Comparison of ENCODE assay signal across 19 cellular contexts in genomic region chr4:166546009-166546408, GRCh38.
"Had no signal": no experiment of that assay in that cellular context is flagged by ENCODE, and none has a peak within 500 bp of the region (broad histone marks: within the 10 kb centered on the region; RNA-seq: fewer than 3 reads in every experiment).

No MANE protein-coding gene starts in this region.

- H3K4me3 ChIP-seq: colonic mucosa, esophagus muscularis mucosa, heart right ventricle, left lung, lower lobe of right lung, mucosa of descending colon had no signal

- H3K9me3 ChIP-seq: colonic mucosa, esophagus muscularis mucosa, left lung, lower lobe of right lung, mucosa of descending colon had no signal

- DNase-seq: colonic mucosa; cortex of kidney; effector CD8-positive, alpha-beta T cell; effector memory CD8-positive, alpha-beta T cell; foreskin keratinocyte; glutamatergic neuron; head of caudate nucleus; heart right ventricle; hippocampal formation; left cardiac atrium; left ventricle myocardium superior; lower lobe of right lung; mesenchymal stem cell; mucosa of descending colon; naive B cell had no signal

- H3K27ac ChIP-seq: colonic mucosa, esophagus muscularis mucosa, foreskin keratinocyte, heart right ventricle, left lung, lower lobe of right lung had no signal

- H3K36me3 ChIP-seq: colonic mucosa, esophagus muscularis mucosa, heart right ventricle, left lung, lower lobe of right lung had no signal

- H3K4me1 Mint-ChIP-seq: naive B cell had no signal

- ATAC-seq: effector memory CD8-positive, alpha-beta T cell; foreskin keratinocyte; heart right ventricle; left cardiac atrium; left lung; left ventricle myocardium superior; lower lobe of right lung; mucosa of descending colon had no signal

- H3K27me3 Mint-ChIP-seq: dendritic cell treated with granulocyte-macrophage colony-stimulating factor and Interleukin-4, amounts not matched to agents 40 ng/mL and 50 ng/mL, for 4 days; effector memory CD8-positive, alpha-beta T cell; naive B cell had no signal

- H3K27me3 ChIP-seq: colonic mucosa, esophagus muscularis mucosa, foreskin keratinocyte, heart right ventricle, left lung had no signal

- H3K4me3 Mint-ChIP-seq: dendritic cell treated with granulocyte-macrophage colony-stimulating factor and Interleukin-4, amounts not matched to agents 40 ng/mL and 50 ng/mL, for 4 days; effector memory CD8-positive, alpha-beta T cell; mesothelial cell of epicardium had no signal

- H3K27ac Mint-ChIP-seq: dendritic cell treated with granulocyte-macrophage colony-stimulating factor and Interleukin-4, amounts not matched to agents 40 ng/mL and 50 ng/mL, for 4 days; effector memory CD8-positive, alpha-beta T cell; mesothelial cell of epicardium; naive B cell had no signal

- H3K36me3 Mint-ChIP-seq: naive B cell had no signal

- H3K4me1 ChIP-seq: colonic mucosa, esophagus muscularis mucosa, foreskin keratinocyte, heart right ventricle, left lung, lower lobe of right lung had no signal
